33 cellular contexts compared by ENCODE assay signal in genomic region chr16:79814124-79814523, GRCh38.
"Had no signal": no experiment of that assay in that cellular context is flagged by ENCODE, and none has a peak within 500 bp of the region (broad histone marks: within the 10 kb centered on the region; RNA-seq: fewer than 3 reads in every experiment).

No MANE protein-coding gene starts in this region.

- H3K4me3 ChIP-seq: adrenal gland, body of pancreas, coronary artery, dorsolateral prefrontal cortex, esophagus muscularis mucosa, gastroesophageal sphincter, heart right ventricle had no signal

- H3K4me3 Mint-ChIP-seq: activated CD4-positive, alpha-beta memory T cell treated with anti-CD3 and anti-CD28 coated beads for 36 hours; activated CD4-positive, alpha-beta T cell treated with anti-CD3 and anti-CD28 coated beads for 36 hours; activated CD4-positive, alpha-beta T cell treated with anti-CD3 and anti-CD28 coated beads, Interleukin-2, amount 10 ng/mL, durations not matched to agents 24 days and 14 days; activated CD8-positive, alpha-beta memory T cell treated with anti-CD3 and anti-CD28 coated beads, Interleukin-2, amount 10 ng/mL, durations not matched to agents 7 days and 5 days; activated CD8-positive, alpha-beta T cell treated with anti-CD3 and anti-CD28 coated beads, Interleukin-2, amount 10 ng/mL, durations not matched to agents 7 days and 5 days; activated naive CD4-positive, alpha-beta T cell treated with anti-CD3 and anti-CD28 coated beads for 36 hours; activated naive CD4-positive, alpha-beta T cell treated with anti-CD3 and anti-CD28 coated beads, Interleukin-2, amount 50 U/mL, for 24 hours; activated naive CD8-positive, alpha-beta T cell treated with anti-CD3 and anti-CD28 coated beads for 36 hours; activated naive CD8-positive, alpha-beta T cell treated with anti-CD3 and anti-CD28 coated beads, Interleukin-2, amount 50 U/mL, for 24 hours; activated T-helper 1 cell treated with anti-CD3 and anti-CD28 coated beads, Interleukin-12 subunit alpha, Interleukin-12 subunit beta, Interleukin-2, Interleukin-4 antibody, amounts not matched to agents 30 ng/mL and 10 ng/mL and 1 ng/mL, durations not matched to agents 14 hours and 24 hours and 36 hours; central memory CD8-positive, alpha-beta T cell; dendritic cell treated with granulocyte-macrophage colony-stimulating factor and Interleukin-4, amounts not matched to agents 40 ng/mL and 50 ng/mL, for 4 days; endodermal cell had no signal

- H3K9me3 ChIP-seq: adrenal gland, body of pancreas, esophagus muscularis mucosa, gastroesophageal sphincter, heart right ventricle had no signal

- DNase-seq: activated CD4-positive, alpha-beta memory T cell treated with anti-CD3 and anti-CD28 coated beads for 36 hours; activated CD4-positive, alpha-beta T cell treated with anti-CD3 and anti-CD28 coated beads for 36 hours; activated CD4-positive, alpha-beta T cell treated with anti-CD3 and anti-CD28 coated beads, Interleukin-2, amount 10 ng/mL, durations not matched to agents 24 days and 14 days; activated CD4-positive, CD25-positive, alpha-beta regulatory T cell; activated CD4-positive, CD25-positive, alpha-beta regulatory T cell treated with anti-CD3 and anti-CD28 coated beads, Interleukin-2, amount 50 U/mL, for 72 hours; activated CD8-positive, alpha-beta memory T cell treated with anti-CD3 and anti-CD28 coated beads, Interleukin-2, amount 10 ng/mL, durations not matched to agents 7 days and 5 days; activated CD8-positive, alpha-beta memory T cell treated with anti-CD3 and anti-CD28 coated beads, Interleukin-2, amount 50 U/mL, for 4 hours; activated CD8-positive, alpha-beta T cell treated with anti-CD3 and anti-CD28 coated beads, Interleukin-2, amount 10 ng/mL, durations not matched to agents 7 days and 5 days; activated effector memory CD4-positive, alpha-beta T cell treated with anti-CD3 and anti-CD28 coated beads, Interleukin-2, amount 50 U/mL, for 16 hours; activated naive CD4-positive, alpha-beta T cell treated with anti-CD3 and anti-CD28 coated beads for 36 hours; activated naive CD8-positive, alpha-beta T cell treated with anti-CD3 and anti-CD28 coated beads for 36 hours; activated naive CD8-positive, alpha-beta T cell treated with anti-CD3 and anti-CD28 coated beads, Interleukin-2, amount 50 U/mL, for 24 hours; activated T-cell treated with anti-CD3 and anti-CD28 coated beads, Interleukin-2, amount 50 U/mL, for 1 hour; activated T-cell treated with anti-CD3 and anti-CD28 coated beads, Interleukin-2, amount 50 U/mL, for 48 hours; adrenal gland; amygdala; aorta; body of pancreas; dorsolateral prefrontal cortex; effector memory CD4-positive, alpha-beta T cell; endodermal cell; erythroblast; foreskin melanocyte; heart right ventricle; T-helper 2 cell had no signal

- H3K27me3 ChIP-seq: adrenal gland, body of pancreas, esophagus muscularis mucosa, gastroesophageal sphincter had no signal

- H3K27ac Mint-ChIP-seq: activated CD4-positive, alpha-beta memory T cell treated with anti-CD3 and anti-CD28 coated beads for 36 hours; activated CD4-positive, alpha-beta T cell treated with anti-CD3 and anti-CD28 coated beads for 36 hours; activated CD4-positive, alpha-beta T cell treated with anti-CD3 and anti-CD28 coated beads, Interleukin-2, amount 10 ng/mL, durations not matched to agents 24 days and 14 days; activated CD8-positive, alpha-beta memory T cell treated with anti-CD3 and anti-CD28 coated beads, Interleukin-2, amount 10 ng/mL, durations not matched to agents 7 days and 5 days; activated CD8-positive, alpha-beta T cell treated with anti-CD3 and anti-CD28 coated beads, Interleukin-2, amount 10 ng/mL, durations not matched to agents 7 days and 5 days; activated naive CD4-positive, alpha-beta T cell treated with anti-CD3 and anti-CD28 coated beads for 36 hours; activated naive CD4-positive, alpha-beta T cell treated with anti-CD3 and anti-CD28 coated beads, Interleukin-2, amount 50 U/mL, for 24 hours; activated naive CD8-positive, alpha-beta T cell treated with anti-CD3 and anti-CD28 coated beads for 36 hours; activated naive CD8-positive, alpha-beta T cell treated with anti-CD3 and anti-CD28 coated beads, Interleukin-2, amount 50 U/mL, for 24 hours; activated T-helper 1 cell treated with anti-CD3 and anti-CD28 coated beads, Interleukin-12 subunit alpha, Interleukin-12 subunit beta, Interleukin-2, Interleukin-4 antibody, amounts not matched to agents 30 ng/mL and 10 ng/mL and 1 ng/mL, durations not matched to agents 14 hours and 24 hours and 36 hours; activated T-helper 2 cell treated with anti-CD3 and anti-CD28 coated beads, Interferon-gamma antibody, Interleukin-2, Interleukin-4, amounts not matched to agents 10 μg/mL and 5 μg/mL and 100 μg/mL, durations not matched to agents 14 hours and 24 hours and 36 hours; dendritic cell treated with granulocyte-macrophage colony-stimulating factor and Interleukin-4, amounts not matched to agents 40 ng/mL and 50 ng/mL, for 4 days; endodermal cell had no signal

- ATAC-seq: activated CD4-positive, alpha-beta T cell treated with anti-CD3 and anti-CD28 coated beads for 36 hours; activated CD8-positive, alpha-beta memory T cell treated with anti-CD3 and anti-CD28 coated beads, Interleukin-2, amount 10 ng/mL, durations not matched to agents 7 days and 5 days; activated CD8-positive, alpha-beta T cell treated with anti-CD3 and anti-CD28 coated beads, Interleukin-2, amount 10 ng/mL, durations not matched to agents 7 days and 5 days; activated naive CD8-positive, alpha-beta T cell treated with anti-CD3 and anti-CD28 coated beads, Interleukin-2, amount 50 U/mL, for 24 hours; body of pancreas; gastroesophageal sphincter; heart right ventricle had no signal

- H3K27ac ChIP-seq: adrenal gland, body of pancreas, coronary artery, dorsolateral prefrontal cortex, esophagus muscularis mucosa, gastroesophageal sphincter, heart right ventricle had no signal

- H3K27me3 Mint-ChIP-seq: dendritic cell treated with granulocyte-macrophage colony-stimulating factor and Interleukin-4, amounts not matched to agents 40 ng/mL and 50 ng/mL, for 4 days had no signal

- H3K9me3 Mint-ChIP-seq: activated CD4-positive, alpha-beta memory T cell treated with anti-CD3 and anti-CD28 coated beads for 36 hours; activated naive CD4-positive, alpha-beta T cell treated with anti-CD3 and anti-CD28 coated beads for 36 hours; activated naive CD4-positive, alpha-beta T cell treated with anti-CD3 and anti-CD28 coated beads, Interleukin-2, amount 50 U/mL, for 24 hours; activated naive CD8-positive, alpha-beta T cell treated with anti-CD3 and anti-CD28 coated beads for 36 hours; activated naive CD8-positive, alpha-beta T cell treated with anti-CD3 and anti-CD28 coated beads, Interleukin-2, amount 50 U/mL, for 24 hours; activated T-helper 2 cell treated with anti-CD3 and anti-CD28 coated beads, Interferon-gamma antibody, Interleukin-2, Interleukin-4, amounts not matched to agents 10 μg/mL and 5 μg/mL and 100 μg/mL, durations not matched to agents 14 hours and 24 hours and 36 hours; central memory CD8-positive, alpha-beta T cell; dendritic cell treated with granulocyte-macrophage colony-stimulating factor and Interleukin-4, amounts not matched to agents 40 ng/mL and 50 ng/mL, for 4 days had no signal

- H3K4me1 Mint-ChIP-seq: activated CD4-positive, alpha-beta T cell treated with anti-CD3 and anti-CD28 coated beads for 36 hours; activated CD4-positive, alpha-beta T cell treated with anti-CD3 and anti-CD28 coated beads, Interleukin-2, amount 10 ng/mL, durations not matched to agents 24 days and 14 days; activated CD8-positive, alpha-beta memory T cell treated with anti-CD3 and anti-CD28 coated beads, Interleukin-2, amount 10 ng/mL, durations not matched to agents 7 days and 5 days; activated naive CD4-positive, alpha-beta T cell treated with anti-CD3 and anti-CD28 coated beads, Interleukin-2, amount 50 U/mL, for 24 hours; activated naive CD8-positive, alpha-beta T cell treated with anti-CD3 and anti-CD28 coated beads for 36 hours; activated naive CD8-positive, alpha-beta T cell treated with anti-CD3 and anti-CD28 coated beads, Interleukin-2, amount 50 U/mL, for 24 hours; central memory CD8-positive, alpha-beta T cell; endodermal cell had no signal

- H3K4me1 ChIP-seq: adrenal gland, body of pancreas, esophagus muscularis mucosa, gastroesophageal sphincter, heart right ventricle had no signal

- H3K36me3 Mint-ChIP-seq: activated CD4-positive, alpha-beta memory T cell treated with anti-CD3 and anti-CD28 coated beads for 36 hours; activated CD8-positive, alpha-beta memory T cell treated with anti-CD3 and anti-CD28 coated beads, Interleukin-2, amount 10 ng/mL, durations not matched to agents 7 days and 5 days; activated naive CD4-positive, alpha-beta T cell treated with anti-CD3 and anti-CD28 coated beads, Interleukin-2, amount 50 U/mL, for 24 hours; activated naive CD8-positive, alpha-beta T cell treated with anti-CD3 and anti-CD28 coated beads for 36 hours had no signal

- H3K36me3 ChIP-seq: adrenal gland, esophagus muscularis mucosa, gastroesophageal sphincter, heart right ventricle had no signal
